Comparison of ENCODE assay signal across 8 cellular contexts in the genomic region with DNA sequence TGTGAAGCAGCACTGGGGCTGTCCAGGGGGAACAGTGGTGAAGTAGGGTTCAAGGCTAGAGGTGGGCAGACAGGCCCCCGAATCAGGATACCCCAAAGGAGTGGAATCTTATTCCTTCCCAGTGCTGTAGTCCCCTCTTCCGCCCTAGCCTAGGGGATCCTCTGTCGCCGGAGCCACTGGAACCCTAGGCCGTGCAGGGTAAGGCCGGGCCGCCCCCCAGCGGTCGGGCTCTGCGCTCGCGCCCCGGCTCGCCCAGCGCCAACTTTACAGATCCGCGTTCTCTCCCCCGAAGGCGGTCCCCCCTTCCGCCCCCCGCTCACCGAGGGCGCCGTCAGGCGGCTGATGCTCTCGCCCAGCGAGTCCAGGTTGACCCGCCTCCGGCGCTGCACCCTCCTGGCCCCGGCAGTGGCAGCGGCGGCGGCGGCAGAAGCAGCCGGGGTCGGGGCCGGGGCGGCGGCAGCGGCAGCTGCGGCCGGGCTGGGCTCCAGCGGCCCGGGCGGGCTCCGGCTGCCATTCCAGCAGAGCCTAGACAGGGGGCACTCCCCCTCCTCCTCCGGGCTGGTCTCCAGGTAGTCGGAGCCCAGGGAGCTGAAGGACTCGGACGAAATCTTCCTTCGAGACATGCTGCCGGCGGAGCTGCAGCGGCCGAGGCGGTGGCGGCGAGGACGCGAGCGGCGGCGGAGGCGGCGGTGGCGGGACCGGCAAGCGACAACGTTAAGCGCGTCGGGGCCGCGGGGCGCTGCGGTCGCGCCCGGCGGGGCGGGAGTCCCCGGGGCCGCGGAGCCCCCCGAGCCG. TPM values are rescaled to one million over a fixed set of nuclear protein-coding genes. Genes with fewer than 3 reads are reported as not detected.
DNase-seq lines count a peak whose midpoint lies in the region; ATAC-seq and TF ChIP-seq lines count a peak whose summit lies in the region.

No MANE protein-coding gene starts in this region.

- peak overlapping the region; percentile 47 to 57 for H3K4me3 ChIP-seq in esophagus (ENCODE audit: low read depth in 1 of 2, low read length in 2 of 2)
- no peak overlapping the region for H3K4me3 ChIP-seq in mucosa of descending colon
- peak overlapping the region; percentile 40 to 55 for H3K4me3 ChIP-seq in uterus

- TF ChIP-seq CTCF in mucosa of descending colon (IDR thresholded peaks at IDR 0.05) (no peak), uterus (IDR thresholded peaks at IDR 0.05) (peak; percentile 44 to 78 (median 71))

- peak in 1 of 2 donors; percentile 39 for TF ChIP-seq POLR2A in uterus (IDR thresholded peaks at IDR 0.05)

- DNase-seq in NCI-H146 (lab: John Stamatoyannopoulos, UW) = peak; percentile 47
- no peak for DNase-seq in NCI-H146 treated with DMSO at 0.1 percent for 48 hours (lab: John Stamatoyannopoulos, UW; ENCODE audit: unreplicated experiment)
- DNase-seq in HPDE6-E6E7 (ENCODE audit: extremely low spot score) = peak; percentile 22
- peak; percentile 2 to 45 (median 26) for DNase-seq in mucosa of descending colon
- DNase-seq in uterus = peak; percentile 66 to 72

- H3K4me1 ChIP-seq in esophagus (ENCODE audit: control insufficient read depth in 2 of 2, insufficient read depth in 2 of 2, low read length in 1 of 2) (peaks cover 7 to 9% of the 10 kb centered on the region in 2 donors), mucosa of descending colon (ENCODE audit: low read depth) (peaks cover 2% of the 10 kb centered on the region), uterus (no peaks in the 10 kb centered on the region)

- H3K36me3 ChIP-seq in esophagus (ENCODE audit: control insufficient read depth in 2 of 2, insufficient read depth in 2 of 2, low read length in 1 of 2) = no peaks in the 10 kb centered on the region
- no peaks in the 10 kb centered on the region for H3K36me3 ChIP-seq in mucosa of descending colon (ENCODE audit: low read depth)
- H3K36me3 ChIP-seq in uterus = no peaks in the 10 kb centered on the region

- 0 to 1% methylated on average over 62 to 87 of the region's 87 CpGs for WGBS in esophagus, 2 donors

- H3K27me3 ChIP-seq in esophagus (ENCODE audit: control insufficient read depth in 1 of 2, insufficient read depth in 2 of 2, low read length in 2 of 2) = peaks cover 0 to 7% of the 10 kb centered on the region in 2 donors
- no peaks in the 10 kb centered on the region for H3K27me3 ChIP-seq in uterus

- ATAC-seq in GM21423 (IDR thresholded peaks at IDR 0.05; ENCODE audit: unreplicated experiment) = peak; percentile 69
- peak; percentile 80 for ATAC-seq in SK-N-SH treated with all-trans-retinoic acid at 6 μM for 48 hours
- peak; percentile 54 for ATAC-seq in mucosa of descending colon

- intact Hi-C loops in mucosa of descending colon (cut with DNase I, micrococcal nuclease) = no loop called here
- intact Hi-C loops in uterus (cut with DNase I; ENCODE audit: low total_unique reads) = no loop called here

- H3K27ac ChIP-seq in esophagus (ENCODE audit: low read depth in 2 of 2, low read length in 1 of 2) (no peak overlapping the region), uterus (peak overlapping the region; percentile 91 to 95)

- no peaks in the 10 kb centered on the region for H3K9me3 ChIP-seq in esophagus (ENCODE audit: control insufficient read depth in 2 of 2, insufficient read depth in 1 of 2, low read depth in 1 of 2, low read length in 1 of 2)
- no peaks in the 10 kb centered on the region for H3K9me3 ChIP-seq in mucosa of descending colon
- no peaks in the 10 kb centered on the region for H3K9me3 ChIP-seq in uterus

TF ChIP-seq in SK-N-SH treated with all-trans-retinoic acid at 6 μM for 48 hours, 23 proteins besides CTCF, POLR2A, EP300 and RAD21:
- TF ChIP-seq, protein P1, sequence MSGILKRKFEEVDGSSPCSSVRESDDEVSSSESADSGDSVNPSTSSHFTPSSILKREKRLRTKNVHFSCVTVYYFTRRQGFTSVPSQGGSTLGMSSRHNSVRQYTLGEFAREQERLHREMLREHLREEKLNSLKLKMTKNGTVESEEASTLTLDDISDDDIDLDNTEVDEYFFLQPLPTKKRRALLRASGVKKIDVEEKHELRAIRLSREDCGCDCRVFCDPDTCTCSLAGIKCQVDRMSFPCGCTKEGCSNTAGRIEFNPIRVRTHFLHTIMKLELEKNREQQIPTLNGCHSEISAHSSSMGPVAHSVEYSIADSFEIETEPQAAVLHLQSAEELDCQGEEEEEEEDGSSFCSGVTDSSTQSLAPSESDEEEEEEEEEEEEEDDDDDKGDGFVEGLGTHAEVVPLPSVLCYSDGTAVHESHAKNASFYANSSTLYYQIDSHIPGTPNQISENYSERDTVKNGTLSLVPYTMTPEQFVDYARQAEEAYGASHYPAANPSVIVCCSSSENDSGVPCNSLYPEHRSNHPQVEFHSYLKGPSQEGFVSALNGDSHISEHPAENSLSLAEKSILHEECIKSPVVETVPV (CRISPR knock-in tag; IDR thresholded peaks at IDR 0.05) = no peak
- TF ChIP-seq ZNF8 (CRISPR knock-in tag; IDR thresholded peaks at IDR 0.05) (no peak), ESRRG (CRISPR knock-in tag; IDR thresholded peaks at IDR 0.05) (no peak), CSDC2 (CRISPR knock-in tag; IDR thresholded peaks at IDR 0.05) (no peak), OSR1 (CRISPR knock-in tag; IDR thresholded peaks at IDR 0.05) (no peak)
- TF ChIP-seq, protein P2, sequence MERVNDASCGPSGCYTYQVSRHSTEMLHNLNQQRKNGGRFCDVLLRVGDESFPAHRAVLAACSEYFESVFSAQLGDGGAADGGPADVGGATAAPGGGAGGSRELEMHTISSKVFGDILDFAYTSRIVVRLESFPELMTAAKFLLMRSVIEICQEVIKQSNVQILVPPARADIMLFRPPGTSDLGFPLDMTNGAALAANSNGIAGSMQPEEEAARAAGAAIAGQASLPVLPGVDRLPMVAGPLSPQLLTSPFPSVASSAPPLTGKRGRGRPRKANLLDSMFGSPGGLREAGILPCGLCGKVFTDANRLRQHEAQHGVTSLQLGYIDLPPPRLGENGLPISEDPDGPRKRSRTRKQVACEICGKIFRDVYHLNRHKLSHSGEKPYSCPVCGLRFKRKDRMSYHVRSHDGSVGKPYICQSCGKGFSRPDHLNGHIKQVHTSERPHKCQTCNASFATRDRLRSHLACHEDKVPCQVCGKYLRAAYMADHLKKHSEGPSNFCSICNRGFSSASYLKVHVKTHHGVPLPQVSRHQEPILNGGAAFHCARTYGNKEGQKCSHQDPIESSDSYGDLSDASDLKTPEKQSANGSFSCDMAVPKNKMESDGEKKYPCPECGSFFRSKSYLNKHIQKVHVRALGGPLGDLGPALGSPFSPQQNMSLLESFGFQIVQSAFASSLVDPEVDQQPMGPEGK (CRISPR knock-in tag; IDR thresholded peaks at IDR 0.05; ENCODE audit: borderline replicate concordance) = no peak
- TF ChIP-seq, protein P3, sequence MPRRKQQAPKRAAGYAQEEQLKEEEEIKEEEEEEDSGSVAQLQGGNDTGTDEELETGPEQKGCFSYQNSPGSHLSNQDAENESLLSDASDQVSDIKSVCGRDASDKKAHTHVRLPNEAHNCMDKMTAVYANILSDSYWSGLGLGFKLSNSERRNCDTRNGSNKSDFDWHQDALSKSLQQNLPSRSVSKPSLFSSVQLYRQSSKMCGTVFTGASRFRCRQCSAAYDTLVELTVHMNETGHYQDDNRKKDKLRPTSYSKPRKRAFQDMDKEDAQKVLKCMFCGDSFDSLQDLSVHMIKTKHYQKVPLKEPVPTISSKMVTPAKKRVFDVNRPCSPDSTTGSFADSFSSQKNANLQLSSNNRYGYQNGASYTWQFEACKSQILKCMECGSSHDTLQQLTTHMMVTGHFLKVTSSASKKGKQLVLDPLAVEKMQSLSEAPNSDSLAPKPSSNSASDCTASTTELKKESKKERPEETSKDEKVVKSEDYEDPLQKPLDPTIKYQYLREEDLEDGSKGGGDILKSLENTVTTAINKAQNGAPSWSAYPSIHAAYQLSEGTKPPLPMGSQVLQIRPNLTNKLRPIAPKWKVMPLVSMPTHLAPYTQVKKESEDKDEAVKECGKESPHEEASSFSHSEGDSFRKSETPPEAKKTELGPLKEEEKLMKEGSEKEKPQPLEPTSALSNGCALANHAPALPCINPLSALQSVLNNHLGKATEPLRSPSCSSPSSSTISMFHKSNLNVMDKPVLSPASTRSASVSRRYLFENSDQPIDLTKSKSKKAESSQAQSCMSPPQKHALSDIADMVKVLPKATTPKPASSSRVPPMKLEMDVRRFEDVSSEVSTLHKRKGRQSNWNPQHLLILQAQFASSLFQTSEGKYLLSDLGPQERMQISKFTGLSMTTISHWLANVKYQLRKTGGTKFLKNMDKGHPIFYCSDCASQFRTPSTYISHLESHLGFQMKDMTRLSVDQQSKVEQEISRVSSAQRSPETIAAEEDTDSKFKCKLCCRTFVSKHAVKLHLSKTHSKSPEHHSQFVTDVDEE (CRISPR knock-in tag; IDR thresholded peaks at IDR 0.05) = no peak
- TF ChIP-seq, protein P4, sequence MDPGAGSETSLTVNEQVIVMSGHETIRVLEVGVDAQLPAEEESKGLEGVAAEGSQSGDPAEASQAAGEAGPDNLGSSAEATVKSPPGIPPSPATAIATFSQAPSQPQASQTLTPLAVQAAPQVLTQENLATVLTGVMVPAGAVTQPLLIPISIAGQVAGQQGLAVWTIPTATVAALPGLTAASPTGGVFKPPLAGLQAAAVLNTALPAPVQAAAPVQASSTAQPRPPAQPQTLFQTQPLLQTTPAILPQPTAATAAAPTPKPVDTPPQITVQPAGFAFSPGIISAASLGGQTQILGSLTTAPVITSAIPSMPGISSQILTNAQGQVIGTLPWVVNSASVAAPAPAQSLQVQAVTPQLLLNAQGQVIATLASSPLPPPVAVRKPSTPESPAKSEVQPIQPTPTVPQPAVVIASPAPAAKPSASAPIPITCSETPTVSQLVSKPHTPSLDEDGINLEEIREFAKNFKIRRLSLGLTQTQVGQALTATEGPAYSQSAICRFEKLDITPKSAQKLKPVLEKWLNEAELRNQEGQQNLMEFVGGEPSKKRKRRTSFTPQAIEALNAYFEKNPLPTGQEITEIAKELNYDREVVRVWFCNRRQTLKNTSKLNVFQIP (CRISPR knock-in tag; IDR thresholded peaks at IDR 0.05; ENCODE audit: borderline replicate concordance, low read depth) = no peak

RNA-seq across cellular contexts. Expression of a gene that starts 0.6 kb away (rescaled TPM):
- under 1 TPM; 0.04 to 0.07 TPM for polyA plus RNA-seq in esophagus
- 1 to 10 TPM in 2 of 3 donors, under 1 TPM in 1; 0.61 to 4.0 (median 1.4) TPM for total RNA-seq in mucosa of descending colon
- 100 to 1,000 TPM in 1 of 4 donors, 10 to 100 TPM in 3; 22.6 to 147 (median 71.3) TPM for total RNA-seq in uterus

Comparison
In these comparisons a context has a peak if more than half of its experiments do, and no peak if none do; other contexts are left out.
1. H3K27ac ChIP-seq: peak in uterus (2 of 2); none in esophagus (0 of 2).
2. RNA of a gene that starts 0.6 kb away (total RNA-seq): 22.6 to 147 TPM in uterus; 0.61 to 4.0 TPM in mucosa of descending colon; every median in the first group is over 4 times any median in the second.
3. Peak in every context shown above with its lines, with median percentiles within 50 percentile points of each other: ATAC-seq.